13 cellular contexts compared by ENCODE assay signal in genomic region chr9:93061260-93061751, GRCh38. TPM values are rescaled to one million over a fixed set of nuclear protein-coding genes. Genes with fewer than 3 reads are reported as not detected.
DNase-seq lines count a peak whose midpoint lies in the region; ATAC-seq and TF ChIP-seq lines count a peak whose summit lies in the region.
"Had no signal": no experiment of that assay in that cellular context is flagged by ENCODE, and none has a peak within 500 bp of the region (broad histone marks: within the 10 kb centered on the region; RNA-seq: fewer than 3 reads in every experiment).

No MANE protein-coding gene starts in this region.

- DNase-seq in T-helper 2 cell treated with Interferon-gamma antibody and Interleukin-4, amounts not matched to agents 5 μg/mL and 100 μg/mL, for 36 hours (ENCODE audit: low spot score): no peak
- DNase-seq in T-helper 2 cell (no peak), amniotic epithelial cell (ENCODE audit: low read depth) (peak; percentile 63), ovary (peak; percentile 45 to 76 (median 57)), Karpas-422 (no peak), heart left ventricle (no peak)
- DNase-seq: 8988T, aorta, NCI-H1105 treated with DMSO at 0.1 percent for 48 hours, Right ventricle myocardium superior had no signal

- intact Hi-C loops in ovary (cut with DNase I): loop anchor here in 1 of 4 donors (5.0 kb wide), 1 partner anchor 36 kb away; the partner anchor contains the start of gene CARD19
- intact Hi-C loops in heart left ventricle (cut with DNase I): no loop called here

- H4K20me1 ChIP-seq in KMS-11 (ENCODE audit: insufficient read depth): no peaks in the 10 kb centered on the region
- H4K20me1 ChIP-seq in Karpas-422 (ENCODE audit: insufficient read depth, low read depth, low read length): no peaks in the 10 kb centered on the region

- H3K27ac Mint-ChIP-seq in T-helper 2 cell treated with Interferon-gamma antibody and Interleukin-4, amounts not matched to agents 5 μg/mL and 100 μg/mL, for 36 hours: peak overlapping the region; percentile 92

- peak overlapping the region; percentile 93 for H3K4me3 Mint-ChIP-seq in T-helper 2 cell treated with Interferon-gamma antibody and Interleukin-4, amounts not matched to agents 5 μg/mL and 100 μg/mL, for 36 hours

- no peak for TF ChIP-seq EP300 in ovary (IDR thresholded peaks at IDR 0.05)

- TF ChIP-seq POLR2A in ovary (IDR thresholded peaks at IDR 0.05): no peak
- no peak for TF ChIP-seq POLR2A in heart left ventricle (IDR thresholded peaks at IDR 0.05)

- H3K4me2 ChIP-seq in KMS-11: peak overlapping the region; percentile 68; the same call in 1 of the 2 replicates
- no peak overlapping the region for H3K4me2 ChIP-seq in Karpas-422 (ENCODE audit: low read depth, low read length, poor library complexity, severe bottlenecking)

- H3K27me3 ChIP-seq in KMS-11 (ENCODE audit: insufficient read depth, low read depth) (no peaks in the 10 kb centered on the region), ovary (no peaks in the 10 kb centered on the region), Karpas-422 (ENCODE audit: low read length) (no peaks in the 10 kb centered on the region), heart left ventricle (peaks cover 0 to 15% (median 0%) of the 10 kb centered on the region in 9 donors)

- peaks cover 61% of the 10 kb centered on the region for H3K4me1 Mint-ChIP-seq in T-helper 2 cell treated with Interferon-gamma antibody and Interleukin-4, amounts not matched to agents 5 μg/mL and 100 μg/mL, for 36 hours (ENCODE audit: low read depth)

- no peaks in the 10 kb centered on the region for H3K9me2 ChIP-seq in Karpas-422 (replicated peaks; ENCODE audit: insufficient read depth, low read length)

- H2AFZ ChIP-seq in KMS-11 (ENCODE audit: low read depth) (no peak overlapping the region), Karpas-422 (ENCODE audit: low read length) (no peak overlapping the region)
- H2AFZ ChIP-seq: parathyroid adenoma had no signal

- H3K4me3 ChIP-seq in KMS-11 (IDR thresholded peaks at IDR 0.05; ENCODE audit: insufficient read depth, low read depth, low read length) (no peak overlapping the region), ovary (no peak overlapping the region), Karpas-422 (ENCODE audit: low read length) (no peak overlapping the region), heart left ventricle (no peak overlapping the region)

- peak overlapping the region; percentile 26; the same call in 1 of the 2 replicates for H3K9ac ChIP-seq in KMS-11
- H3K9ac ChIP-seq in Karpas-422 (ENCODE audit: low read length): no peak overlapping the region
- H3K9ac ChIP-seq: parathyroid adenoma had no signal

- no peaks in the 10 kb centered on the region for H3K36me3 ChIP-seq in KMS-11 (ENCODE audit: insufficient read depth)
- no peaks in the 10 kb centered on the region for H3K36me3 ChIP-seq in ovary
- H3K36me3 ChIP-seq in Karpas-422 (ENCODE audit: insufficient read depth, low read length): no peaks in the 10 kb centered on the region
- H3K36me3 ChIP-seq in heart left ventricle: no peaks in the 10 kb centered on the region

- H3K9me3 ChIP-seq in ovary: no peaks in the 10 kb centered on the region
- no peaks in the 10 kb centered on the region for H3K9me3 ChIP-seq in Karpas-422 (ENCODE audit: low read length)
- no peaks in the 10 kb centered on the region for H3K9me3 ChIP-seq in heart left ventricle

- no peak for TF ChIP-seq CTCF in KMS-11 (conservative IDR thresholded peaks at IDR 0.05; ENCODE audit: low read depth, low read length)
- TF ChIP-seq CTCF in ovary (IDR thresholded peaks at IDR 0.05): no peak
- TF ChIP-seq CTCF in heart left ventricle (IDR thresholded peaks at IDR 0.05): no peak

- WGBS in ovary, 3 donors: 18 to 32% (median 20%) methylated on average over 4 of the region's 4 CpGs
- 86 to 95% (median 88%) methylated on average over 4 of the region's 4 CpGs for WGBS in heart left ventricle, 4 donors

- H3K4me1 ChIP-seq in KMS-11 (ENCODE audit: low read depth, poor library complexity, severe bottlenecking) (peaks cover 70% of the 10 kb centered on the region), ovary (ENCODE audit: insufficient read depth) (peaks cover 30% of the 10 kb centered on the region), Karpas-422 (ENCODE audit: low read length) (peaks cover 33% of the 10 kb centered on the region), heart left ventricle (peaks cover 0 to 77% (median 11%) of the 10 kb centered on the region in 12 donors)
- H3K4me1 ChIP-seq: parathyroid adenoma had no signal

- no peaks in the 10 kb centered on the region for H3K27me3 Mint-ChIP-seq in T-helper 2 cell treated with Interferon-gamma antibody and Interleukin-4, amounts not matched to agents 5 μg/mL and 100 μg/mL, for 36 hours (ENCODE audit: low read depth)

- H3K27ac ChIP-seq in KMS-11 (peak overlapping the region; percentile 85; the same call in 1 of the 2 replicates), ovary (peak overlapping the region in 1 of 2 donors; percentile 87), Karpas-422 (ENCODE audit: low read length) (no peak overlapping the region), heart left ventricle (peak overlapping the region in 1 of 12 donors; percentile 61)
- H3K27ac ChIP-seq: parathyroid adenoma had no signal

- no peaks in the 10 kb centered on the region for H3K9me3 Mint-ChIP-seq in T-helper 2 cell treated with Interferon-gamma antibody and Interleukin-4, amounts not matched to agents 5 μg/mL and 100 μg/mL, for 36 hours

- H3K79me2 ChIP-seq in KMS-11 (ENCODE audit: insufficient read depth, low read depth): 0 out of 2 replicates have a peak, but pooled peaks cover 12% of the 10 kb centered on the region
- H3K79me2 ChIP-seq in Karpas-422 (ENCODE audit: low read length): no peaks in the 10 kb centered on the region
- H3K79me2 ChIP-seq: parathyroid adenoma had no signal

- H3K36me3 Mint-ChIP-seq in T-helper 2 cell treated with Interferon-gamma antibody and Interleukin-4, amounts not matched to agents 5 μg/mL and 100 μg/mL, for 36 hours (ENCODE audit: low read depth): peaks cover 32% of the 10 kb centered on the region

- no peak for ATAC-seq in GM19463 (IDR thresholded peaks at IDR 0.05; ENCODE audit: unreplicated experiment)
- ATAC-seq in heart left ventricle: no peak

RNA-seq across cellular contexts. Expression of gene SUSD3, which starts 2.8 kb away (rescaled TPM):
- 10 to 100 TPM; 30.5 to 66.1 (median 42.4) TPM for total RNA-seq in ovary
- 10 to 100 TPM in 1 of 2 donors, 1 to 10 TPM in 1; 9.6 to 42.5 TPM for polyA plus RNA-seq in ovary
- 4.9 and 6.2 TPM in 2 replicates for total RNA-seq in Karpas-422 (2014; rRNA removed; shearing (Covaris generic); ENCODE audit: low replicate concordance)
- total RNA-seq in heart left ventricle: 1 to 10 TPM in 2 of 9 donors, under 1 TPM in 5, not detected in 2; 0.29 to 5.2 (median 0.56) TPM
- polyA plus RNA-seq in heart left ventricle: under 1 TPM in 1 of 2 donors, not detected in 1; 0.50 TPM

RNA-seq across cellular contexts. Expression of gene CARD19, which starts 34.7 kb away (rescaled TPM):
- total RNA-seq in ovary (10 to 100 TPM; 34.0 to 50.0 (median 44.7) TPM), heart left ventricle (10 to 100 TPM; 24.2 to 46.2 (median 27.5) TPM)
- polyA plus RNA-seq in ovary (10 to 100 TPM in 1 of 2 donors, 1 to 10 TPM in 1; 5.0 to 67.6 TPM), heart left ventricle (10 to 100 TPM; 38.9 to 42.7 TPM)
- 5.5 and 11.4 TPM in 2 replicates for total RNA-seq in Karpas-422 (2014; rRNA removed; shearing (Covaris generic); ENCODE audit: low replicate concordance)

Comparison
In these comparisons a context has a peak if more than half of its experiments do, and no peak if none do; other contexts are left out.
1. DNase-seq: peak in amniotic epithelial cell (single experiment) and ovary (5 of 5); none in T-helper 2 cell treated with Interferon-gamma antibody and Interleukin-4, amounts not matched to agents 5 μg/mL and 100 μg/mL, for 36 hours (single experiment), T-helper 2 cell (0 of 5), Karpas-422 (single experiment) and heart left ventricle (0 of 5).